ENCODE assay signal across 34 cellular contexts in the genomic region with DNA sequence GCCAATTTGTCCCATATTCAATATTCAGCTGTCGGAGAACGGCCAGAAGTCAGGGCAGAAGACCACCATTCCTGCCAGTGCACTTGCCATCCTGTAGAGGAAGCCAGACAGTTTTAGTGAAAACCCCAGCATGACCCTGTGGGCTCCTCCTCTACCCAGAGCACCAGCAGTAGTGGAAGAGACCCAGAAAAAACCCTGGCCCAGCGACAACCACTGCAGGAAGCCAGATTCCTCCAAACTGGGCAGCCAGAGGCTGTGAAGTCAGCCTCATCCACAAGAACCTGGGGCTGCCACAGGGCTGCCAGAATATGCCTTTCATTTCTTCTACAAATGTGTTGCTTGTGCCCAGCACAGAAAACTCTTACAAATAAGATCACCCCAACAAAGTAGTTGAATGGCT.
A peak's percentile ranks its signal among the peaks of the same experiment; 100 is the strongest.
DNase-seq lines count a peak whose midpoint lies in the region; ATAC-seq, FAIRE-seq and TF ChIP-seq lines count a peak whose summit lies in the region.
"Had no signal": no experiment of that assay in that cellular context is flagged by ENCODE, and none has a peak within 500 bp of the region (broad histone marks: within the 10 kb centered on the region; RNA-seq: fewer than 3 reads in every experiment).

No MANE protein-coding gene starts in this region.

- no peak overlapping the region for H3K27ac Mint-ChIP-seq in activated naive CD8-positive, alpha-beta T cell treated with anti-CD3 and anti-CD28 coated beads for 36 hours
- H3K27ac Mint-ChIP-seq: activated CD4-positive, alpha-beta T cell treated with anti-CD3 and anti-CD28 coated beads for 36 hours; activated CD8-positive, alpha-beta T cell treated with anti-CD3 and anti-CD28 coated beads for 36 hours; activated naive CD4-positive, alpha-beta T cell treated with anti-CD3 and anti-CD28 coated beads for 36 hours; brain; CD14-positive monocyte; H9 had no signal

- intact Hi-C loops in endothelial cell of umbilical vein (cut with micrococcal nuclease) = no loop called here

- H3K9me3 Mint-ChIP-seq in activated naive CD8-positive, alpha-beta T cell treated with anti-CD3 and anti-CD28 coated beads for 36 hours = no peaks in the 10 kb centered on the region
- H3K9me3 Mint-ChIP-seq: activated CD8-positive, alpha-beta T cell treated with anti-CD3 and anti-CD28 coated beads for 36 hours; activated naive CD4-positive, alpha-beta T cell treated with anti-CD3 and anti-CD28 coated beads for 36 hours had no signal

- H3K27me3 ChIP-seq in endothelial cell of umbilical vein (ENCODE audit: control insufficient read depth in 2 of 2, insufficient read depth in 2 of 2, low read length in 2 of 2) (no peaks in the 10 kb centered on the region), parathyroid adenoma (ENCODE audit: control insufficient read depth, insufficient read depth, low read length) (no peaks in the 10 kb centered on the region)
- H3K27me3 ChIP-seq: adrenal gland, Peyer's patch, upper lobe of left lung had no signal

- POLR2A ChIA-PET in endothelial cell of umbilical vein (lab: Charles Lee) = no interaction called here

- H3K4me3 Mint-ChIP-seq in activated naive CD8-positive, alpha-beta T cell treated with anti-CD3 and anti-CD28 coated beads for 36 hours = no peak overlapping the region
- H3K4me3 Mint-ChIP-seq: activated CD4-positive, alpha-beta T cell treated with anti-CD3 and anti-CD28 coated beads for 36 hours; activated CD8-positive, alpha-beta T cell treated with anti-CD3 and anti-CD28 coated beads for 36 hours; activated naive CD4-positive, alpha-beta T cell treated with anti-CD3 and anti-CD28 coated beads for 36 hours; brain; CD14-positive monocyte; H9 had no signal

- dilution Hi-C loops in endothelial cell of umbilical vein (cut with MboI; ENCODE audit: extremely low pct_ligation_motif_present, low sequenced_read_pairs) = no loop called here

- H3K27ac ChIP-seq in endothelial cell of umbilical vein (ENCODE audit: insufficient read depth, low read depth, low read length) = no peak overlapping the region
- H3K27ac ChIP-seq in parathyroid adenoma = peak overlapping the region; percentile 93
- H3K27ac ChIP-seq: 22Rv1, left lung, Peyer's patch, SJCRH30, skin epidermis, suprapubic skin, upper lobe of left lung, VCaP had no signal

- peaks cover 29% of the 10 kb centered on the region for H3K27me3 Mint-ChIP-seq in activated naive CD8-positive, alpha-beta T cell treated with anti-CD3 and anti-CD28 coated beads for 36 hours

- BruUV-seq in endothelial cell of umbilical vein (replicated peaks; lab: Mats Ljungman, UMichigan) = no TSS peak

- H3K4me2 ChIP-seq in endothelial cell of umbilical vein (ENCODE audit: insufficient read depth, low read length) (no peak overlapping the region), parathyroid adenoma (ENCODE audit: low read length) (no peak overlapping the region)

- H3K4me3 ChIP-seq in endothelial cell of umbilical vein (replicated peaks in 1 of 3; ENCODE audit: insufficient read depth in 1 of 3, low read depth in 1 of 3, low read length in 3 of 3) (no peak overlapping the region), parathyroid adenoma (ENCODE audit: low read depth, low read length) (no peak overlapping the region)
- H3K4me3 ChIP-seq: adrenal gland, left lung, Peyer's patch, SJCRH30, skin epidermis, suprapubic skin, upper lobe of left lung had no signal

- no peak for TF ChIP-seq CTCF in endothelial cell of umbilical vein (IDR thresholded peaks at IDR 0.05; ENCODE audit: extremely low read depth in 1 of 2, insufficient read depth in 1 of 2, low read depth in 1 of 2, low read length in 2 of 2)
- TF ChIP-seq CTCF in parathyroid adenoma (IDR thresholded peaks at IDR 0.05) = no peak

- H3K9me3 ChIP-seq in endothelial cell of umbilical vein (replicated peaks; ENCODE audit: control insufficient read depth, insufficient read depth, low read length) (no peaks in the 10 kb centered on the region), parathyroid adenoma (ENCODE audit: control insufficient read depth, low read length) (no peaks in the 10 kb centered on the region)
- H3K9me3 ChIP-seq: adrenal gland, Caco-2, left lung, Peyer's patch, SJCRH30, suprapubic skin, upper lobe of left lung had no signal

- H3K4me1 ChIP-seq in endothelial cell of umbilical vein (ENCODE audit: control insufficient read depth, extremely low read depth, insufficient read depth, low read length) (peaks cover 12% of the 10 kb centered on the region), parathyroid adenoma (peaks cover 46% of the 10 kb centered on the region)
- H3K4me1 ChIP-seq: Caco-2, SJCRH30 had no signal

- H3K79me2 ChIP-seq in endothelial cell of umbilical vein (ENCODE audit: control insufficient read depth, insufficient read depth, low read length) (no peaks in the 10 kb centered on the region), parathyroid adenoma (no peaks in the 10 kb centered on the region)

- H4K20me1 ChIP-seq in endothelial cell of umbilical vein (replicated peaks; ENCODE audit: control insufficient read depth, extremely low read depth, insufficient read depth, low read length) = no peaks in the 10 kb centered on the region

- H3K36me3 Mint-ChIP-seq in activated naive CD8-positive, alpha-beta T cell treated with anti-CD3 and anti-CD28 coated beads for 36 hours = no peaks in the 10 kb centered on the region
- H3K36me3 Mint-ChIP-seq: brain, CD14-positive monocyte had no signal

- DNase-seq in DMS 273 (lab: John Stamatoyannopoulos, UW; ENCODE audit: unreplicated experiment) (peak; percentile 24), DMS 273 treated with DMSO at 0.1 percent for 48 hours (lab: John Stamatoyannopoulos, UW) (no peak), NCI-H226 (peak; percentile 51), endothelial cell of umbilical vein (ENCODE audit: low read depth, low spot score) (peak; percentile 24)
- DNase-seq in activated naive CD8-positive, alpha-beta T cell treated with anti-CD3 and anti-CD28 coated beads for 36 hours = no peak
- DNase-seq: activated CD4-positive, alpha-beta T cell treated with anti-CD3 and anti-CD28 coated beads for 36 hours; activated CD8-positive, alpha-beta T cell treated with anti-CD3 and anti-CD28 coated beads for 36 hours; activated naive CD4-positive, alpha-beta T cell treated with anti-CD3 and anti-CD28 coated beads for 36 hours; adrenal gland; Caco-2; DMS79 treated with DMSO at 0.1 percent for 48 hours; glutamatergic neuron; H9; left lung; MV-4-11; NCI-H1436; NCI-H2081; NCI-H345; Peyer's patch; SJCRH30; stimulated activated naive CD4-positive, alpha-beta T cell; SW 1271; T1000; upper lobe of left lung had no signal

- H2AFZ ChIP-seq in endothelial cell of umbilical vein (ENCODE audit: low read depth, low read length) (no peak overlapping the region), parathyroid adenoma (peak overlapping the region; percentile 39)

- CTCF ChIA-PET in endothelial cell of umbilical vein (lab: Charles Lee) = interaction anchor here (1.5 kb wide), 1 partner anchor 38 kb away, joined by 5 read pairs; no protein-coding TSS in a partner anchor

- FAIRE-seq in endothelial cell of umbilical vein (lab: Jason Lieb, UNC) = no peak
- FAIRE-seq: islet of Langerhans had no signal

- H3K36me3 ChIP-seq in endothelial cell of umbilical vein (ENCODE audit: control insufficient read depth in 2 of 2, extremely low read depth in 1 of 2, insufficient read depth in 2 of 2, low read length in 2 of 2) (no peaks in the 10 kb centered on the region), parathyroid adenoma (ENCODE audit: control insufficient read depth, insufficient read depth, low read length) (no peaks in the 10 kb centered on the region)
- H3K36me3 ChIP-seq: adrenal gland, left lung, Peyer's patch, SJCRH30, suprapubic skin, upper lobe of left lung had no signal

- ATAC-seq in HG03442 (IDR thresholded peaks at IDR 0.05; ENCODE audit: unreplicated experiment) = no peak
- no peak for ATAC-seq in HG03095 (IDR thresholded peaks at IDR 0.05; ENCODE audit: unreplicated experiment)
- ATAC-seq: activated CD4-positive, alpha-beta T cell treated with anti-CD3 and anti-CD28 coated beads for 36 hours; activated CD8-positive, alpha-beta T cell treated with anti-CD3 and anti-CD28 coated beads for 36 hours; left lung had no signal

- no peak for TF ChIP-seq POLR2A in endothelial cell of umbilical vein (IDR thresholded peaks at IDR 0.05; ENCODE audit: low read depth, low read length)

- no peaks in the 10 kb centered on the region for H3K9me1 ChIP-seq in endothelial cell of umbilical vein (replicated peaks; ENCODE audit: control insufficient read depth, extremely low read depth, insufficient read depth, low read length)

- peaks cover 3% of the 10 kb centered on the region for H3K4me1 Mint-ChIP-seq in activated naive CD8-positive, alpha-beta T cell treated with anti-CD3 and anti-CD28 coated beads for 36 hours
- H3K4me1 Mint-ChIP-seq: activated CD4-positive, alpha-beta T cell treated with anti-CD3 and anti-CD28 coated beads for 36 hours had no signal

- H3K9ac ChIP-seq in endothelial cell of umbilical vein (replicated peaks; ENCODE audit: extremely low read depth, insufficient read depth, low read length) (no peak overlapping the region), parathyroid adenoma (no peak overlapping the region)

TF ChIP-seq in endothelial cell of umbilical vein, 7 proteins besides CTCF, POLR2A, EP300 and RAD21:
- no peak for TF ChIP-seq MAX (IDR thresholded peaks at IDR 0.05; ENCODE audit: insufficient read depth, insufficient read length)
- TF ChIP-seq JUN (IDR thresholded peaks at IDR 0.05; ENCODE audit: borderline replicate concordance, insufficient read depth, insufficient read length, low read depth) = no peak
- no peak for TF ChIP-seq GATA2 (IDR thresholded peaks at IDR 0.05; ENCODE audit: insufficient read depth, insufficient read length, low read depth, low read length)
- no peak for TF ChIP-seq EZH2 (IDR thresholded peaks at IDR 0.05; ENCODE audit: borderline replicate concordance, low read depth, low read length, severe bottlenecking)
- TF ChIP-seq MYC (IDR thresholded peaks at IDR 0.05; ENCODE audit: low read depth, low read length) = no peak
- TF ChIP-seq FOS (IDR thresholded peaks at IDR 0.05; ENCODE audit: borderline replicate concordance, insufficient read depth, low read length) = no peak
- no peak for TF ChIP-seq POLR2AphosphoS5 (IDR thresholded peaks at IDR 0.05; ENCODE audit: insufficient read depth, low read depth, low read length)

Comparison
In these comparisons a context has a peak if more than half of its experiments do, and no peak if none do; other contexts are left out.
1. DNase-seq: peak in DMS 273 (single experiment), NCI-H226 (single experiment) and endothelial cell of umbilical vein (single experiment); none in DMS 273 treated with DMSO at 0.1 percent for 48 hours (single experiment) and activated naive CD8-positive, alpha-beta T cell treated with anti-CD3 and anti-CD28 coated beads for 36 hours (single experiment).